Comparison of ENCODE assay signal across 8 cellular contexts in the genomic region with DNA sequence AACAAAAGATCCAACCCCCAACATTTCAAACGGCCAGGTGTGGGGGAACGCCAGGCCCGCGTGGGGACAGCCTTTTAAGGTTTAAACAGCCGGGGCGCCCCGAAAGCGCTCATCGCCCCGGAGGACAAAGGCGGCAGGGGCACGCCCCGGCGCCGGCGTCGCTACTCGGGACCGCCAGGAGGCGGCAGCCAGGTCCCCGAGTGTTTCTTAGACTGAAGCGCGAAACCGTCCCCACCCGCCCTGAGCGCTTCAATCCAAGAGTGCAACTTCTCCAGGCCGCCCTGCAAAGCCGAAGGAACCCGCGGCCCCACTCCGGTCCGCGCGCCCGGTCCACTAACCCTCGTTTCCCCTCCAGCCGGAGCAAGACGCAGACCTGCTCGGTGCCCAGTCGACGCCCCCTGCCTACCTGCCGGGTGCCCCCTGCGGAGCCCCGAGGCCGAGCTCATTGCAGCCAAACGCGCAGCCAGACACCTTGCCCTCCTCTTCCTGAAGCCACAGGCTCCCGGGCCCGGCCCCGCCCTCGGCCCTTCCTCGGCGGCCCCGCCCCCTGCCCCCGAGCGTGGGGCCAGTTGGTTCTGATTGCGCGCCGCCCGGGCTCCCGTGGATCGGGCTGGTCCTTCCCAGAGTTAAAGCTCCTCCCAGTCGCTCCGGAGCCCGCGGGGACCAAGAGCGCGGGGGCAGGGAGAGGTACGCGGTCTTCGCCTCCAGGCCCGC. TPM values are rescaled to one million over a fixed set of nuclear protein-coding genes. Genes with fewer than 3 reads are reported as not detected.
DNase-seq lines count a peak whose midpoint lies in the region; ATAC-seq and TF ChIP-seq lines count a peak whose summit lies in the region.

A gene (minus strand): TSS at position 496 of the 714 bp plus-strand sequence. CDS start 50 bp downstream, at position 446.

- no peaks in the 10 kb centered on the region for H3K27me3 Mint-ChIP-seq in activated CD4-positive, alpha-beta T cell treated with anti-CD3 and anti-CD28 coated beads for 36 hours
- no peaks in the 10 kb centered on the region for H3K27me3 Mint-ChIP-seq in chondrocyte (ENCODE audit: low read depth)

- no peaks in the 10 kb centered on the region for H3K27me3 ChIP-seq in kidney epithelial cell (ENCODE audit: control insufficient read depth, insufficient read depth, low read length)

- intact Hi-C loops in activated CD4-positive, alpha-beta T cell treated with anti-CD3 and anti-CD28 coated beads for 36 hours (cut with DNase I, micrococcal nuclease): loop anchor here (1.0 to 10.0 kb wide), 11 partner anchors 26 to 274 kb away; a partner anchor contains a TSS

- peak within 1 kb of the TSS; percentile 62 for H3K4me3 ChIP-seq in kidney epithelial cell (ENCODE audit: low read depth, low read length)

- peak within 1 kb of the TSS; percentile 89 for H3K4me3 Mint-ChIP-seq in activated CD4-positive, alpha-beta T cell treated with anti-CD3 and anti-CD28 coated beads for 36 hours
- H3K4me3 Mint-ChIP-seq in chondrocyte (ENCODE audit: unreplicated experiment): peak within 1 kb of the TSS; percentile 93

- peak; percentile 81 for ATAC-seq in GM18909 (IDR thresholded peaks at IDR 0.05; ENCODE audit: poor library complexity, unreplicated experiment)
- ATAC-seq in HG03159 (IDR thresholded peaks at IDR 0.05; ENCODE audit: unreplicated experiment): peak; percentile 81
- peak; percentile 83 for ATAC-seq in activated CD4-positive, alpha-beta T cell treated with anti-CD3 and anti-CD28 coated beads for 36 hours

- POLR2A ChIA-PET in activated CD4-positive, alpha-beta T cell treated with anti-CD3 and anti-CD28 coated beads for 36 hours (lab: Charles Lee): interaction anchor here (0.6 to 1.7 kb wide), 2 partner anchors 26 to 143 kb away, joined by 5 to 7 read pairs; a partner anchor contains a TSS

- no peaks in the 10 kb centered on the region for H3K36me3 ChIP-seq in kidney epithelial cell (ENCODE audit: control insufficient read depth, insufficient read depth, low read length)

- H3K9me3 Mint-ChIP-seq in activated CD4-positive, alpha-beta T cell treated with anti-CD3 and anti-CD28 coated beads for 36 hours (ENCODE audit: low read depth): no peaks in the 10 kb centered on the region
- H3K9me3 Mint-ChIP-seq in chondrocyte (ENCODE audit: low read depth): no peaks in the 10 kb centered on the region

- TF ChIP-seq CTCF in chondrocyte (IDR thresholded peaks at IDR 0.05) (peak; percentile 87), kidney epithelial cell (IDR thresholded peaks at IDR 0.05; ENCODE audit: insufficient read depth, low read length, poor library complexity, severe bottlenecking) (peak; percentile 69)

- CTCF ChIA-PET in activated CD4-positive, alpha-beta T cell treated with anti-CD3 and anti-CD28 coated beads for 36 hours (lab: Charles Lee): interaction anchor here (0.6 to 1.4 kb wide), 5 partner anchors 10 to 424 kb away, joined by 3 read pairs; no protein-coding TSS in a partner anchor

- peak within 1 kb of the TSS; percentile 78 for H3K27ac Mint-ChIP-seq in activated CD4-positive, alpha-beta T cell treated with anti-CD3 and anti-CD28 coated beads for 36 hours
- peak within 1 kb of the TSS; percentile 93 for H3K27ac Mint-ChIP-seq in chondrocyte (ENCODE audit: unreplicated experiment)

- peaks cover 2% of the 10 kb centered on the region for H3K36me3 Mint-ChIP-seq in activated CD4-positive, alpha-beta T cell treated with anti-CD3 and anti-CD28 coated beads for 36 hours (ENCODE audit: low read depth)
- no peaks in the 10 kb centered on the region for H3K36me3 Mint-ChIP-seq in chondrocyte (ENCODE audit: low read depth)

- peaks cover 35% of the 10 kb centered on the region for H3K4me1 Mint-ChIP-seq in activated CD4-positive, alpha-beta T cell treated with anti-CD3 and anti-CD28 coated beads for 36 hours
- H3K4me1 Mint-ChIP-seq in chondrocyte (ENCODE audit: low read depth): peaks cover 22% of the 10 kb centered on the region

- DNase-seq in AG20443 (ENCODE audit: low spot score) (peak; percentile 92), NCI-H345 treated with DMSO at 0.1 percent for 48 hours (lab: John Stamatoyannopoulos, UW; ENCODE audit: unreplicated experiment) (peak; percentile 24), chondrocyte (ENCODE audit: low spot score) (no peak), kidney epithelial cell (ENCODE audit: low read depth) (peak; percentile 7)
- DNase-seq in activated CD4-positive, alpha-beta T cell treated with anti-CD3 and anti-CD28 coated beads for 36 hours: peak; percentile 86
- peak; percentile 54 to 59 for DNase-seq in stimulated activated CD4-positive, alpha-beta T cell treated with anti-CD3 and anti-CD28 coated beads, Interleukin-15, amount 100 ng/mL, for 48 hours (ENCODE audit: low read depth in 2 of 2)

RNA-seq across cellular contexts. Expression of the gene that starts here (rescaled TPM):
- 10 to 100 TPM; 23.3 to 26.5 TPM for total RNA-seq in activated CD4-positive, alpha-beta T cell treated with anti-CD3 and anti-CD28 coated beads for 36 hours
- total RNA-seq in chondrocyte (16.3 to 19.1 TPM (median 16.7 TPM) in 3 replicates), kidney epithelial cell (51.8 and 53.6 TPM in 2 replicates)
